ENCODE assay signal across 8 cellular contexts in genomic region chr22:36180038-36180880, GRCh38. TPM values are rescaled to one million over a fixed set of nuclear protein-coding genes. Genes with fewer than 3 reads are reported as not detected.
DNase-seq lines count a peak whose midpoint lies in the region; ATAC-seq and TF ChIP-seq lines count a peak whose summit lies in the region.

No MANE protein-coding gene starts in this region.

- intact Hi-C loops in transverse colon (cut with DNase I; ENCODE audit: low total_unique reads) = loop anchor here (2.0 kb wide), 1 partner anchor 33 kb away; no protein-coding TSS in a partner anchor

- no peak for TF ChIP-seq EP300 in transverse colon (IDR thresholded peaks at IDR 0.05; ENCODE audit: low read depth)

- peaks cover 0 to 2% (median 0%) of the 10 kb centered on the region in 7 donors for H3K9me3 Mint-ChIP-seq in CD4-positive, CD25-positive, alpha-beta regulatory T cell

- peaks cover 0 to 4% (median under 1%) of the 10 kb centered on the region in 4 donors for H3K4me1 Mint-ChIP-seq in CD4-positive, CD25-positive, alpha-beta regulatory T cell

- 57% methylated on average over 22 of the region's 22 CpGs; no CpG with 5 or more reads in 1 of the 2 donors for WGBS in transverse colon (ENCODE audit: low coverage in 1 of 2), 2 donors

- H3K4me2 ChIP-seq in parathyroid adenoma (ENCODE audit: low read length) = no peak overlapping the region

- H3K4me1 ChIP-seq in CD4-positive, CD25-positive, alpha-beta regulatory T cell (ENCODE audit: control insufficient read depth, insufficient read depth, low read length, poor library complexity, severe bottlenecking) = peaks cover 4% of the 10 kb centered on the region
- no peaks in the 10 kb centered on the region for H3K4me1 ChIP-seq in parathyroid adenoma
- H3K4me1 ChIP-seq in transverse colon = no peaks in the 10 kb centered on the region

- H3K27ac Mint-ChIP-seq in CD4-positive, CD25-positive, alpha-beta regulatory T cell = no peak overlapping the region

- H3K36me3 ChIP-seq in CD4-positive, CD25-positive, alpha-beta regulatory T cell (ENCODE audit: control insufficient read depth, insufficient read depth, low read length) = no peaks in the 10 kb centered on the region
- H3K36me3 ChIP-seq in parathyroid adenoma (ENCODE audit: control insufficient read depth, insufficient read depth, low read length) (no peaks in the 10 kb centered on the region), transverse colon (no peaks in the 10 kb centered on the region)

- TF ChIP-seq POLR2A in transverse colon (IDR thresholded peaks at IDR 0.05) = no peak

- no peaks in the 10 kb centered on the region for H3K79me2 ChIP-seq in parathyroid adenoma

- no peaks in the 10 kb centered on the region for H3K9me3 ChIP-seq in CD4-positive, CD25-positive, alpha-beta regulatory T cell (ENCODE audit: control insufficient read depth in 2 of 2, low read length in 2 of 2)
- H3K9me3 ChIP-seq in parathyroid adenoma (ENCODE audit: control insufficient read depth, low read length) (no peaks in the 10 kb centered on the region), transverse colon (no peaks in the 10 kb centered on the region)

- no peak overlapping the region for H3K4me3 Mint-ChIP-seq in CD4-positive, CD25-positive, alpha-beta regulatory T cell

- H3K4me3 ChIP-seq in CD4-positive, CD25-positive, alpha-beta regulatory T cell (ENCODE audit: low read depth, low read length) = no peak overlapping the region
- H3K4me3 ChIP-seq in parathyroid adenoma (ENCODE audit: low read depth, low read length) = no peak overlapping the region
- no peak overlapping the region for H3K4me3 ChIP-seq in transverse colon

- ATAC-seq in CD4-positive, CD25-positive, alpha-beta regulatory T cell (ENCODE audit: low read depth in 2 of 2) = peak; percentile 92 to 95
- peak; percentile 52 for ATAC-seq in HG03280 (IDR thresholded peaks at IDR 0.05; ENCODE audit: unreplicated experiment)
- no peak for ATAC-seq in HG03565 (IDR thresholded peaks at IDR 0.05; ENCODE audit: unreplicated experiment)

- in situ Hi-C loops in transverse colon (cut with MboI; ENCODE audit: low pct_ligation_motif_present in 1 of 4, low pct_unique_long_range_greater_than_20kb in 1 of 4, low sequenced_read_pairs in 3 of 4) = loop anchor here in 3 of 4 donors (5.0 to 25.0 kb wide), 2 partner anchors 38 to 307 kb away; partner anchors contain the start of gene TXN2 (in 2 of the 3)

- TF ChIP-seq CTCF in parathyroid adenoma (IDR thresholded peaks at IDR 0.05) = peak; percentile 66
- TF ChIP-seq CTCF in transverse colon (IDR thresholded peaks at IDR 0.05) = peak; percentile 79 to 91 (median 90)

- peaks cover 22% of the 10 kb centered on the region for H3K27me3 Mint-ChIP-seq in CD4-positive, CD25-positive, alpha-beta regulatory T cell

- peak; percentile 71 to 78 (median 72) for DNase-seq in CD4-positive, CD25-positive, alpha-beta regulatory T cell
- DNase-seq in SK-N-DZ (ENCODE audit: low spot score) (peak; percentile 40), glomerular visceral epithelial cell (ENCODE audit: extremely low spot score) (peak; percentile 61), transverse colon (peak; percentile 87)
- DNase-seq in activated naive CD4-positive, alpha-beta T cell treated with Interleukin-2 at 50 U/mL for 16 hours = peak; percentile 85

- no peak overlapping the region for H3K27ac ChIP-seq in CD4-positive, CD25-positive, alpha-beta regulatory T cell (ENCODE audit: insufficient read depth, low read length, poor library complexity, severe bottlenecking)
- H3K27ac ChIP-seq in parathyroid adenoma = no peak overlapping the region
- no peak overlapping the region for H3K27ac ChIP-seq in transverse colon

- no peak overlapping the region for H3K9ac ChIP-seq in parathyroid adenoma

- H3K27me3 ChIP-seq in CD4-positive, CD25-positive, alpha-beta regulatory T cell (ENCODE audit: control insufficient read depth, insufficient read depth, low read length) = no peaks in the 10 kb centered on the region
- H3K27me3 ChIP-seq in parathyroid adenoma (ENCODE audit: control insufficient read depth, insufficient read depth, low read length) (no peaks in the 10 kb centered on the region), transverse colon (no peaks in the 10 kb centered on the region)

- H2AFZ ChIP-seq in parathyroid adenoma = no peak overlapping the region

- H3K36me3 Mint-ChIP-seq in CD4-positive, CD25-positive, alpha-beta regulatory T cell = no peaks in the 10 kb centered on the region

RNA-seq across cellular contexts. Expression of gene APOL3, which starts 19.7 kb away (rescaled TPM):
- total RNA-seq in CD4-positive, CD25-positive, alpha-beta regulatory T cell = 177 TPM
- 10 to 100 TPM; 62.5 to 75.4 (median 68.1) TPM for polyA plus RNA-seq in CD4-positive, CD25-positive, alpha-beta regulatory T cell
- polyA plus RNA-seq in SK-N-DZ (2014; cell fraction: cytosol; rRNA removed) = not detected in 2 replicates
- 0.15 TPM in 1 of 2 replicates, not detected in the other for polyA plus RNA-seq in SK-N-DZ (2014; cell fraction: nucleus; rRNA removed)
- total RNA-seq in transverse colon = 10 to 100 TPM in 3 of 4 donors, 1 to 10 TPM in 1; 8.7 to 53.9 (median 19.4) TPM

RNA-seq across cellular contexts. Expression of gene APOL4, which starts 21.4 kb away (rescaled TPM):
- not detected for total RNA-seq in CD4-positive, CD25-positive, alpha-beta regulatory T cell
- not detected for polyA plus RNA-seq in CD4-positive, CD25-positive, alpha-beta regulatory T cell
- polyA plus RNA-seq in SK-N-DZ (2014; cell fraction: cytosol; rRNA removed) = 0.24 TPM in 1 of 2 replicates, not detected in the other
- polyA plus RNA-seq in SK-N-DZ (2014; cell fraction: nucleus; rRNA removed) = not detected in 2 replicates
- total RNA-seq in transverse colon = 1 to 10 TPM in 2 of 4 donors, under 1 TPM in 1, not detected in 1; 0.16 to 9.0 (median 1.8) TPM

RNA-seq across cellular contexts. Expression of gene APOL2, which starts 59.1 kb away (rescaled TPM):
- total RNA-seq in CD4-positive, CD25-positive, alpha-beta regulatory T cell = 69.7 TPM
- polyA plus RNA-seq in CD4-positive, CD25-positive, alpha-beta regulatory T cell = 10 to 100 TPM; 18.8 to 28.6 (median 22.0) TPM
- polyA plus RNA-seq in SK-N-DZ (2014; cell fraction: cytosol; rRNA removed) = 1.6 and 3.2 TPM in 2 replicates
- 1.2 and 2.0 TPM in 2 replicates for polyA plus RNA-seq in SK-N-DZ (2014; cell fraction: nucleus; rRNA removed)
- 100 to 1,000 TPM in 1 of 4 donors, 10 to 100 TPM in 2, 1 to 10 TPM in 1; 3.8 to 142 (median 47.8) TPM for total RNA-seq in transverse colon
